Comparison of ENCODE assay signal across 1 cellular context in the genomic region with DNA sequence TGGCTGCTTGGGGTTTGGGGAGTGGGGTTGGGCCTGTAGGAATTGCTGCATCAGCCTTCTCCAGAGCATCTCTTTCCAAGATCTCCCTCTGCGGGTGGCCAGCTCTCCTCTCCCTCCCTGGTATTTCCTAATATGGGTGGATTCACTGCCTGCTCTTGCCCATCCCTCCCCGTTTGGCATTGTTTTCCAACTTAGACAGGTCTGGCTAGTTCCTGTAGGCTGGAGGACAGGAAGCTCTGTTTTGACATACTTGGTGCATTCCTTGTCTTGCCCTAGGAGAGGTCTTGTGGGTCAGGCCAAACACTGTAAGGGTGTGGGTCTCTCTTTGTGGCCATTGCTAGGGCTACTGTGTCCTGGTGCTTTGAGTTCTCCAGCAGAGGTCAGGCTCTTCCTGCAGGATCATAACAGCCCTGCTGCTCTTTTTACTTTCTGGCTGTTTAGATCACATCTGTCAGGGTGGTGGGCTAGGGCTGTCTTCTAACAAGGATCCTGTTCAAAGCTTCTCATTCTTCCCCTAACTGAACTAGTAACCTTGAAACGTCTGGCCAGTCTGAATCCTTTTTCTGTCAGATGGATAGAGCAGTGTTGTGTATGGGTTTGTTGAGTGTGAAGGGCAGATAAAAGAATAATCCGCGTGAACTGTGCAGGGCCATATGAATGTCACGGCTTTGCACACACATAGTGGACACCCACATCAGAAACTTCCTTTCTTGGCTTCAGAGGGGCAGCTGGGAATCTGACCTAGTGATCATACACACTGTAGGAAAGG.
TF ChIP-seq lines count a peak whose summit lies in the region.

No MANE protein-coding gene starts in this region.

TF ChIP-seq in HEK293, 187 proteins besides CTCF, POLR2A, EP300 and RAD21 (continued from another document):
- TF ChIP-seq REPIN1 (tag by site-specific recombination; IDR thresholded peaks at IDR 0.05; ENCODE audit: low read depth), result no peak
- no peak for TF ChIP-seq ZNF311 (tag by site-specific recombination; IDR thresholded peaks at IDR 0.05; ENCODE audit: borderline replicate concordance)
- peak; percentile 45 for TF ChIP-seq ZNF654 (tag by site-specific recombination; IDR thresholded peaks at IDR 0.05; ENCODE audit: low read depth)
- TF ChIP-seq ZNF221 (tag by site-specific recombination; IDR thresholded peaks at IDR 0.05; ENCODE audit: borderline replicate concordance), result no peak
- TF ChIP-seq GLI4 (tag by site-specific recombination; IDR thresholded peaks at IDR 0.05), result no peak
- no peak for TF ChIP-seq ZNF660 (tag by site-specific recombination; IDR thresholded peaks at IDR 0.05)
- no peak for TF ChIP-seq ZNF19 (tag by site-specific recombination; IDR thresholded peaks at IDR 0.05; ENCODE audit: low read depth)
- TF ChIP-seq, protein P1, sequence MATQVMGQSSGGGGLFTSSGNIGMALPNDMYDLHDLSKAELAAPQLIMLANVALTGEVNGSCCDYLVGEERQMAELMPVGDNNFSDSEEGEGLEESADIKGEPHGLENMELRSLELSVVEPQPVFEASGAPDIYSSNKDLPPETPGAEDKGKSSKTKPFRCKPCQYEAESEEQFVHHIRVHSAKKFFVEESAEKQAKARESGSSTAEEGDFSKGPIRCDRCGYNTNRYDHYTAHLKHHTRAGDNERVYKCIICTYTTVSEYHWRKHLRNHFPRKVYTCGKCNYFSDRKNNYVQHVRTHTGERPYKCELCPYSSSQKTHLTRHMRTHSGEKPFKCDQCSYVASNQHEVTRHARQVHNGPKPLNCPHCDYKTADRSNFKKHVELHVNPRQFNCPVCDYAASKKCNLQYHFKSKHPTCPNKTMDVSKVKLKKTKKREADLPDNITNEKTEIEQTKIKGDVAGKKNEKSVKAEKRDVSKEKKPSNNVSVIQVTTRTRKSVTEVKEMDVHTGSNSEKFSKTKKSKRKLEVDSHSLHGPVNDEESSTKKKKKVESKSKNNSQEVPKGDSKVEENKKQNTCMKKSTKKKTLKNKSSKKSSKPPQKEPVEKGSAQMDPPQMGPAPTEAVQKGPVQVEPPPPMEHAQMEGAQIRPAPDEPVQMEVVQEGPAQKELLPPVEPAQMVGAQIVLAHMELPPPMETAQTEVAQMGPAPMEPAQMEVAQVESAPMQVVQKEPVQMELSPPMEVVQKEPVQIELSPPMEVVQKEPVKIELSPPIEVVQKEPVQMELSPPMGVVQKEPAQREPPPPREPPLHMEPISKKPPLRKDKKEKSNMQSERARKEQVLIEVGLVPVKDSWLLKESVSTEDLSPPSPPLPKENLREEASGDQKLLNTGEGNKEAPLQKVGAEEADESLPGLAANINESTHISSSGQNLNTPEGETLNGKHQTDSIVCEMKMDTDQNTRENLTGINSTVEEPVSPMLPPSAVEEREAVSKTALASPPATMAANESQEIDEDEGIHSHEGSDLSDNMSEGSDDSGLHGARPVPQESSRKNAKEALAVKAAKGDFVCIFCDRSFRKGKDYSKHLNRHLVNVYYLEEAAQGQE (tag by site-specific recombination; IDR thresholded peaks at IDR 0.05), result no peak
- no peak for TF ChIP-seq KLF7 (tag by site-specific recombination; IDR thresholded peaks at IDR 0.05; ENCODE audit: borderline replicate concordance)
- TF ChIP-seq ZFHX2 (tag by site-specific recombination; conservative IDR thresholded peaks at IDR 0.05), result no peak
- no peak for TF ChIP-seq ZNF23 (tag by site-specific recombination; IDR thresholded peaks at IDR 0.05; ENCODE audit: borderline replicate concordance)
- no peak for TF ChIP-seq ZNF121 (tag by site-specific recombination; IDR thresholded peaks at IDR 0.05)
- TF ChIP-seq ZNF664 (tag by site-specific recombination; IDR thresholded peaks at IDR 0.05), result no peak
- TF ChIP-seq ZNF133 (tag by site-specific recombination; IDR thresholded peaks at IDR 0.05), result no peak
- TF ChIP-seq, protein P2, sequence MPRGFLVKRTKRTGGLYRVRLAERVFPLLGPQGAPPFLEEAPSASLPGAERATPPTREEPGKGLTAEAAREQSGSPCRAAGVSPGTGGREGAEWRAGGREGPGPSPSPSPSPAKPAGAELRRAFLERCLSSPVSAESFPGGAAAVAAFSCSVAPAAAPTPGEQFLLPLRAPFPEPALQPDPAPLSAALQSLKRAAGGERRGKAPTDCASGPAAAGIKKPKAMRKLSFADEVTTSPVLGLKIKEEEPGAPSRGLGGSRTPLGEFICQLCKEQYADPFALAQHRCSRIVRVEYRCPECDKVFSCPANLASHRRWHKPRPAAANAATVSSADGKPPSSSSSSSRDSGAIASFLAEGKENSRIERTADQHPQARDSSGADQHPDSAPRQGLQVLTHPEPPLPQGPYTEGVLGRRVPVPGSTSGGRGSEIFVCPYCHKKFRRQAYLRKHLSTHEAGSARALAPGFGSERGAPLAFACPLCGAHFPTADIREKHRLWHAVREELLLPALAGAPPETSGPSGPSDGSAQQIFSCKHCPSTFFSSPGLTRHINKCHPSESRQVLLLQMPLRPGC (tag by site-specific recombination; IDR thresholded peaks at IDR 0.05), result no peak
- TF ChIP-seq KLF16 (tag by site-specific recombination; IDR thresholded peaks at IDR 0.05), result no peak
- no peak for TF ChIP-seq ZNF157 (tag by site-specific recombination; IDR thresholded peaks at IDR 0.05)
- no peak for TF ChIP-seq WT1 (tag by site-specific recombination; IDR thresholded peaks at IDR 0.05)
- no peak for TF ChIP-seq IKZF3 (tag by site-specific recombination; IDR thresholded peaks at IDR 0.05)
- TF ChIP-seq GLIS1 (tag by site-specific recombination; IDR thresholded peaks at IDR 0.05), result peak; percentile 69
- TF ChIP-seq ZNF791 (tag by site-specific recombination; IDR thresholded peaks at IDR 0.05), result no peak
- TF ChIP-seq, protein P3, sequence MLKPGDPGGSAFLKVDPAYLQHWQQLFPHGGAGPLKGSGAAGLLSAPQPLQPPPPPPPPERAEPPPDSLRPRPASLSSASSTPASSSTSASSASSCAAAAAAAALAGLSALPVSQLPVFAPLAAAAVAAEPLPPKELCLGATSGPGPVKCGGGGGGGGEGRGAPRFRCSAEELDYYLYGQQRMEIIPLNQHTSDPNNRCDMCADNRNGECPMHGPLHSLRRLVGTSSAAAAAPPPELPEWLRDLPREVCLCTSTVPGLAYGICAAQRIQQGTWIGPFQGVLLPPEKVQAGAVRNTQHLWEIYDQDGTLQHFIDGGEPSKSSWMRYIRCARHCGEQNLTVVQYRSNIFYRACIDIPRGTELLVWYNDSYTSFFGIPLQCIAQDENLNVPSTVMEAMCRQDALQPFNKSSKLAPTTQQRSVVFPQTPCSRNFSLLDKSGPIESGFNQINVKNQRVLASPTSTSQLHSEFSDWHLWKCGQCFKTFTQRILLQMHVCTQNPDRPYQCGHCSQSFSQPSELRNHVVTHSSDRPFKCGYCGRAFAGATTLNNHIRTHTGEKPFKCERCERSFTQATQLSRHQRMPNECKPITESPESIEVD (tag by site-specific recombination; IDR thresholded peaks at IDR 0.05), result no peak
- TF ChIP-seq, protein P4, sequence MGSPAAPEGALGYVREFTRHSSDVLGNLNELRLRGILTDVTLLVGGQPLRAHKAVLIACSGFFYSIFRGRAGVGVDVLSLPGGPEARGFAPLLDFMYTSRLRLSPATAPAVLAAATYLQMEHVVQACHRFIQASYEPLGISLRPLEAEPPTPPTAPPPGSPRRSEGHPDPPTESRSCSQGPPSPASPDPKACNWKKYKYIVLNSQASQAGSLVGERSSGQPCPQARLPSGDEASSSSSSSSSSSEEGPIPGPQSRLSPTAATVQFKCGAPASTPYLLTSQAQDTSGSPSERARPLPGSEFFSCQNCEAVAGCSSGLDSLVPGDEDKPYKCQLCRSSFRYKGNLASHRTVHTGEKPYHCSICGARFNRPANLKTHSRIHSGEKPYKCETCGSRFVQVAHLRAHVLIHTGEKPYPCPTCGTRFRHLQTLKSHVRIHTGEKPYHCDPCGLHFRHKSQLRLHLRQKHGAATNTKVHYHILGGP (tag by site-specific recombination; IDR thresholded peaks at IDR 0.05), result no peak
- TF ChIP-seq ZNF391 (tag by site-specific recombination; IDR thresholded peaks at IDR 0.05; ENCODE audit: borderline replicate concordance, low read depth), result no peak
- TF ChIP-seq, protein P5, sequence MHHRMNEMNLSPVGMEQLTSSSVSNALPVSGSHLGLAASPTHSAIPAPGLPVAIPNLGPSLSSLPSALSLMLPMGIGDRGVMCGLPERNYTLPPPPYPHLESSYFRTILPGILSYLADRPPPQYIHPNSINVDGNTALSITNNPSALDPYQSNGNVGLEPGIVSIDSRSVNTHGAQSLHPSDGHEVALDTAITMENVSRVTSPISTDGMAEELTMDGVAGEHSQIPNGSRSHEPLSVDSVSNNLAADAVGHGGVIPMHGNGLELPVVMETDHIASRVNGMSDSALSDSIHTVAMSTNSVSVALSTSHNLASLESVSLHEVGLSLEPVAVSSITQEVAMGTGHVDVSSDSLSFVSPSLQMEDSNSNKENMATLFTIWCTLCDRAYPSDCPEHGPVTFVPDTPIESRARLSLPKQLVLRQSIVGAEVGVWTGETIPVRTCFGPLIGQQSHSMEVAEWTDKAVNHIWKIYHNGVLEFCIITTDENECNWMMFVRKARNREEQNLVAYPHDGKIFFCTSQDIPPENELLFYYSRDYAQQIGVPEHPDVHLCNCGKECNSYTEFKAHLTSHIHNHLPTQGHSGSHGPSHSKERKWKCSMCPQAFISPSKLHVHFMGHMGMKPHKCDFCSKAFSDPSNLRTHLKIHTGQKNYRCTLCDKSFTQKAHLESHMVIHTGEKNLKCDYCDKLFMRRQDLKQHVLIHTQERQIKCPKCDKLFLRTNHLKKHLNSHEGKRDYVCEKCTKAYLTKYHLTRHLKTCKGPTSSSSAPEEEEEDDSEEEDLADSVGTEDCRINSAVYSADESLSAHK (tag by site-specific recombination; IDR thresholded peaks at IDR 0.05), result no peak
- TF ChIP-seq ZNF274 (IDR thresholded peaks at IDR 0.05; ENCODE audit: low read length), result no peak
- no peak for TF ChIP-seq ZNF274 (tag by site-specific recombination; IDR thresholded peaks at IDR 0.05; ENCODE audit: borderline replicate concordance)
- no peak for TF ChIP-seq ZBTB17 (tag by site-specific recombination; IDR thresholded peaks at IDR 0.05)
- TF ChIP-seq ZNF114 (tag by site-specific recombination; IDR thresholded peaks at IDR 0.05), result no peak
- no peak for TF ChIP-seq ZFP69B (tag by site-specific recombination; IDR thresholded peaks at IDR 0.05)
- peak; percentile 53 for TF ChIP-seq ZNF341 (tag by site-specific recombination; IDR thresholded peaks at IDR 0.05; ENCODE audit: low read depth)
- TF ChIP-seq ZNF10 (tag by site-specific recombination; IDR thresholded peaks at IDR 0.05), result no peak
